In genomic region chr4:8394125-8394524, GRCh38 we compare ENCODE assay signal across 9 cellular contexts. TPM values are rescaled to one million over a fixed set of nuclear protein-coding genes. Genes with fewer than 3 reads are reported as not detected.
A peak's percentile ranks its signal among the peaks of the same experiment; 100 is the strongest.
DNase-seq lines count a peak whose midpoint lies in the region; ATAC-seq and TF ChIP-seq lines count a peak whose summit lies in the region.
"Had no signal": no experiment of that assay in that cellular context is flagged by ENCODE, and none has a peak within 500 bp of the region (broad histone marks: within the 10 kb centered on the region; RNA-seq: fewer than 3 reads in every experiment).

No MANE protein-coding gene starts in this region.

- H3K4me2 ChIP-seq in trophoblast cell (ENCODE audit: low read length) = no peak overlapping the region

- H3K27me3 ChIP-seq in adrenal gland (no peaks in the 10 kb centered on the region), heart left ventricle (no peaks in the 10 kb centered on the region), trophoblast cell (ENCODE audit: insufficient read depth, low read length) (no peaks in the 10 kb centered on the region)

- H3K27ac ChIP-seq in adrenal gland (peak overlapping the region; percentile 31 to 86 (median 74)), heart left ventricle (peak overlapping the region; percentile 19 to 94 (median 76)), trophoblast cell (ENCODE audit: low read depth, low read length) (no peak overlapping the region)
- H3K27ac ChIP-seq: C4-2B had no signal

- WGBS in adrenal gland, 4 donors = 25 to 42% (median 29%) methylated on average over 6 to 18 of the region's 18 CpGs
- 34 to 55% (median 41%) methylated on average over 18 of the region's 18 CpGs for WGBS in heart left ventricle, 4 donors
- no CpG with 5 or more reads among the region's 18 CpGs for WGBS in trophoblast cell (ENCODE audit: extremely low coverage, insufficient coverage, insufficient read length)

- peak; percentile 77 to 84 (median 82) for ATAC-seq in heart left ventricle
- no peak for ATAC-seq in HG02973 (IDR thresholded peaks at IDR 0.05; ENCODE audit: unreplicated experiment)

- H3K9me3 ChIP-seq in adrenal gland (replicated peaks in 1 of 3) (no peaks in the 10 kb centered on the region), heart left ventricle (no peaks in the 10 kb centered on the region), trophoblast cell (ENCODE audit: insufficient read depth, low read depth, low read length) (no peaks in the 10 kb centered on the region)

- no peak overlapping the region for H3K4ac ChIP-seq in trophoblast cell (ENCODE audit: low read depth, low read length)

- TF ChIP-seq CTCF in adrenal gland (IDR thresholded peaks at IDR 0.05) = no peak
- TF ChIP-seq CTCF in heart left ventricle (IDR thresholded peaks at IDR 0.05) = no peak

- no peak overlapping the region for H4K8ac ChIP-seq in trophoblast cell (ENCODE audit: low read depth, low read length)

- H3K79me1 ChIP-seq in trophoblast cell (ENCODE audit: low read length) = peaks cover 6% of the 10 kb centered on the region

- no peak overlapping the region for H2AK5ac ChIP-seq in trophoblast cell (ENCODE audit: low read length)

- H3K4me3 ChIP-seq in adrenal gland (peak overlapping the region in 1 of 4 donors; percentile 4), heart left ventricle (no peak overlapping the region), trophoblast cell (ENCODE audit: low read depth, low read length) (no peak overlapping the region)

- no peak overlapping the region for H3K23ac ChIP-seq in trophoblast cell (ENCODE audit: low read length)

- no peak overlapping the region for H2AFZ ChIP-seq in trophoblast cell (ENCODE audit: insufficient read depth, low read length, poor library complexity)

- H4K91ac ChIP-seq in trophoblast cell (ENCODE audit: low read depth, low read length) = peak overlapping the region; percentile 41

- H3K14ac ChIP-seq in trophoblast cell (ENCODE audit: low read length) = no peak overlapping the region

- H2BK5ac ChIP-seq in trophoblast cell (ENCODE audit: low read depth, low read length, poor library complexity) = peak overlapping the region; percentile 11

- H3K36me3 ChIP-seq in adrenal gland (replicated peaks in 1 of 2) (peaks cover 0 to 13% of the 10 kb centered on the region in 2 donors), heart left ventricle (peaks cover 0 to 71% (median 58%) of the 10 kb centered on the region in 9 donors), trophoblast cell (ENCODE audit: control insufficient read depth in 1 of 2, insufficient read depth in 2 of 2, low read length in 2 of 2) (peaks cover 40 to 49% of the 10 kb centered on the region in 2 experiments)

- H3K18ac ChIP-seq in trophoblast cell (ENCODE audit: low read length) = no peak overlapping the region

- intact Hi-C loops in adrenal gland (cut with DNase I) (no loop called here), heart left ventricle (cut with DNase I) (loop anchor here in 3 of 10 donors (5.0 to 10.0 kb wide), 2 partner anchors 49 to 52 kb away; no protein-coding TSS in a partner anchor)

- H2BK12ac ChIP-seq in trophoblast cell (ENCODE audit: low read length) = no peak overlapping the region

- H3K79me2 ChIP-seq in trophoblast cell (ENCODE audit: control insufficient read depth, insufficient read depth, low read length, poor library complexity) = no peaks in the 10 kb centered on the region

- H3K4me1 ChIP-seq in adrenal gland (replicated peaks in 1 of 2) = peaks cover 16 to 33% of the 10 kb centered on the region in 2 donors
- H3K4me1 ChIP-seq in heart left ventricle = peaks cover 0 to 42% (median 30%) of the 10 kb centered on the region in 12 donors
- H3K4me1 ChIP-seq in trophoblast cell (ENCODE audit: control insufficient read depth in 1 of 2, insufficient read depth in 2 of 2, low read length in 2 of 2) = peaks cover 3 to 21% of the 10 kb centered on the region in 2 experiments

- DNase-seq in AG08396 (ENCODE audit: low spot score) (peak; percentile 57), adrenal gland (peak; percentile 70 to 93 (median 83)), heart left ventricle (peak; percentile 79 to 92 (median 89)), trophoblast cell (no peak), 8988T (no peak), DMS 273 (lab: John Stamatoyannopoulos, UW; ENCODE audit: unreplicated experiment) (no peak)
- no peak for DNase-seq in stimulated activated CD4-positive, alpha-beta T cell treated with anti-CD3 and anti-CD28 coated beads, Interleukin-12 subunit alpha, Interleukin-12 subunit beta, amount 100 ng/mL, for 4 hours

- no peak overlapping the region for H4K12ac ChIP-seq in trophoblast cell (ENCODE audit: low read depth, low read length)

- TF ChIP-seq POLR2A in adrenal gland (IDR thresholded peaks at IDR 0.05) (peak in 1 of 2 donors; percentile 43), heart left ventricle (IDR thresholded peaks at IDR 0.05) (no peak)

- H3K9ac ChIP-seq in trophoblast cell (ENCODE audit: low read length) = no peak overlapping the region

- no peak overlapping the region for H2BK120ac ChIP-seq in trophoblast cell (ENCODE audit: insufficient read depth, low read length, poor library complexity)

RNA-seq across cellular contexts. Expression of gene ACOX3, which starts 46.4 kb away (rescaled TPM):
- 10 to 100 TPM; 24.3 to 44.2 (median 26.3) TPM for total RNA-seq in adrenal gland
- polyA plus RNA-seq in adrenal gland = 10 to 100 TPM; 10.4 to 29.4 (median 27.3) TPM
- 10 to 100 TPM; 18.8 to 51.6 (median 24.1) TPM for total RNA-seq in heart left ventricle
- 10 to 100 TPM; 16.9 to 27.0 TPM for polyA plus RNA-seq in heart left ventricle
- polyA plus RNA-seq in trophoblast cell (2013) = 21.5 and 23.3 TPM in 2 replicates

RNA-seq across cellular contexts. Expression of gene TRMT44, which starts 46.5 kb away (rescaled TPM):
- total RNA-seq in adrenal gland (10 to 100 TPM; 10.5 to 26.2 (median 14.9) TPM), heart left ventricle (10 to 100 TPM in 1 of 9 donors, 1 to 10 TPM in 8; 7.6 to 11.7 (median 8.6) TPM)
- polyA plus RNA-seq in adrenal gland (10 to 100 TPM in 1 of 3 donors, 1 to 10 TPM in 2; 6.0 to 12.9 (median 9.9) TPM), heart left ventricle (1 to 10 TPM; 6.1 to 6.7 TPM)
- polyA plus RNA-seq in trophoblast cell (2013) = 16.7 and 17.7 TPM in 2 replicates

Comparison
In these comparisons a context has a peak if more than half of its experiments do, and no peak if none do; other contexts are left out.
1. DNase-seq: peak in AG08396 (single experiment), adrenal gland (7 of 7) and heart left ventricle (5 of 5); none in trophoblast cell (0 of 2), 8988T (single experiment), stimulated activated CD4-positive, alpha-beta T cell treated with anti-CD3 and anti-CD28 coated beads, Interleukin-12 subunit alpha, Interleukin-12 subunit beta, amount 100 ng/mL, for 4 hours (single experiment) and DMS 273 (single experiment).